8 cellular contexts compared by ENCODE assay signal in genomic region chrX:45758319-45758718, GRCh38.
DNase-seq lines count a peak whose midpoint lies in the region; ATAC-seq lines count a peak whose summit lies in the region.

No MANE protein-coding gene starts in this region.

- ATAC-seq in GM19035 (IDR thresholded peaks at IDR 0.05; ENCODE audit: unreplicated experiment) = peak; percentile 42

- no peaks in the 10 kb centered on the region for H3K36me3 ChIP-seq in thymus (ENCODE audit: control insufficient read depth, insufficient read depth)

- H3K4me1 ChIP-seq in thymus (ENCODE audit: control insufficient read depth, insufficient read depth, low read length) = peaks cover 8% of the 10 kb centered on the region

- no peak overlapping the region for H3K4me3 ChIP-seq in thymus (ENCODE audit: low read length)

- WGBS in thymus = 16% methylated on average over 7 of the region's 7 CpGs

- H3K9me3 ChIP-seq in thymus (ENCODE audit: control insufficient read depth) = no peaks in the 10 kb centered on the region

- peak overlapping the region; percentile 42 for H3K27ac ChIP-seq in thymus (ENCODE audit: low read depth)

- DNase-seq in AG08396 (ENCODE audit: low spot score) (peak; percentile 46), HT1080 (ENCODE audit: low read depth) (peak; percentile 93), glomerular visceral epithelial cell (ENCODE audit: extremely low spot score) (peak; percentile 85), NCI-H1105 (lab: John Stamatoyannopoulos, UW) (no peak), NCI-H524 (lab: John Stamatoyannopoulos, UW) (no peak)
- peak; percentile 56 for DNase-seq in activated CD4-positive, alpha-beta T cell treated with anti-CD3 and anti-CD28 coated beads for 48 hours

- no peaks in the 10 kb centered on the region for H3K27me3 ChIP-seq in thymus (ENCODE audit: control insufficient read depth, insufficient read depth)

Comparison
In these comparisons a context has a peak if more than half of its experiments do, and no peak if none do; other contexts are left out.
1. DNase-seq: peak in AG08396 (single experiment), HT1080 (single experiment), activated CD4-positive, alpha-beta T cell treated with anti-CD3 and anti-CD28 coated beads for 48 hours (single experiment) and glomerular visceral epithelial cell (single experiment); none in NCI-H1105 (single experiment) and NCI-H524 (0 of 2).